ENCODE assay signal across 15 cellular contexts in the genomic region with DNA sequence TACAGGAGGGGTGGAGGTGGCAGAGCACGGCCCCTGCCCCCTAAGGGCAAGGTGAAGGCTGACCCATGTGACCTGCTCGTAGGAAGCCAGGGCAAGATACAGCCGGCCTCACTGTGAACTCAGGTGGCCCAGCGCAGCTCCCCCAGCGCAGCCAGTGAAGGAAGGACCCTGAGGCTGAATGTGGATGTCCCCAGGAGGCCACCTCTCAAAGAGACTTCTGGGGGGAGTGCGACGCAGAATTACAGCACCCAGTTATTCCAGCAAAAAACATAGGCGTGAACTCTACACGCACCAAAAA. TPM values are rescaled to one million over a fixed set of nuclear protein-coding genes. Genes with fewer than 3 reads are reported as not detected.
A peak's percentile ranks its signal among the peaks of the same experiment; 100 is the strongest.
DNase-seq lines count a peak whose midpoint lies in the region; ATAC-seq and TF ChIP-seq lines count a peak whose summit lies in the region.
"Had no signal": no experiment of that assay in that cellular context is flagged by ENCODE, and none has a peak within 500 bp of the region (broad histone marks: within the 10 kb centered on the region; RNA-seq: fewer than 3 reads in every experiment).

No MANE protein-coding gene starts in this region.

- peaks cover 8% of the 10 kb centered on the region for H3K9me3 ChIP-seq in lower lobe of right lung
- no peaks in the 10 kb centered on the region for H3K9me3 ChIP-seq in GM23248 (ENCODE audit: low read depth)
- peaks cover 0 to 10% (median 5%) of the 10 kb centered on the region in 11 donors for H3K9me3 ChIP-seq in heart right ventricle
- H3K9me3 ChIP-seq: Caco-2 had no signal

- H3F3A ChIP-seq in GM23248 (ENCODE audit: insufficient read depth), result peaks cover 8% of the 10 kb centered on the region; the same call in 1 of the 2 replicates

- intact Hi-C loops in lower lobe of right lung (cut with DNase I), result no loop called here
- intact Hi-C loops in heart right ventricle (cut with DNase I), result no loop called here

- H3K36me3 ChIP-seq in lower lobe of right lung (no peaks in the 10 kb centered on the region), GM23248 (ENCODE audit: low read depth) (no peaks in the 10 kb centered on the region), heart right ventricle (peaks cover 0 to 2% (median 0%) of the 10 kb centered on the region in 9 donors)

- no peak overlapping the region for H3K9ac ChIP-seq in GM23248
- H3K9ac ChIP-seq: BLaER1 treated with 17β-estradiol and CSF1 and Interleukin-3, amounts not matched to agents 10 nM and 100 nM had no signal

- WGBS in GM23248 (ENCODE audit: low coverage in 1 of 2, low lambda C conversion rate in 2 of 2, missing lambda C conversion rate in 2 of 2), 2 experiments, result 73 to 76% methylated on average over 9 of the region's 9 CpGs
- WGBS in heart right ventricle, 2 donors, result 85 to 89% methylated on average over 9 of the region's 9 CpGs

- H3K4me3 Mint-ChIP-seq in activated T-cell treated with anti-CD3 and anti-CD28 coated beads, Interleukin-2, amount 50 U/mL, for 4 hours, result peak overlapping the region; percentile 64
- peak overlapping the region; percentile 45 for H3K4me3 Mint-ChIP-seq in central memory CD8-positive, alpha-beta T cell

- no peaks in the 10 kb centered on the region for H4K20me1 ChIP-seq in GM23248 (ENCODE audit: insufficient read depth)

- no peak overlapping the region for H3K27ac ChIP-seq in lower lobe of right lung
- peak overlapping the region; percentile 38 for H3K27ac ChIP-seq in substantia nigra (ENCODE audit: low read depth, low read length, poor library complexity, severe bottlenecking)
- H3K27ac ChIP-seq in GM23248, result no peak overlapping the region
- H3K27ac ChIP-seq in heart right ventricle, result no peak overlapping the region
- H3K27ac ChIP-seq: BLaER1 treated with 17β-estradiol and CSF1 and Interleukin-3, amounts not matched to agents 10 nM and 100 nM had no signal

- H3K27me3 ChIP-seq in lower lobe of right lung (ENCODE audit: low read depth) (no peaks in the 10 kb centered on the region), GM23248 (replicated peaks; ENCODE audit: insufficient read depth) (no peaks in the 10 kb centered on the region), heart right ventricle (no peaks in the 10 kb centered on the region)
- H3K27me3 ChIP-seq: BLaER1 treated with 17β-estradiol and CSF1 and Interleukin-3, amounts not matched to agents 10 nM and 100 nM had no signal

- peaks cover 6% of the 10 kb centered on the region for H3K36me3 Mint-ChIP-seq in activated T-cell treated with anti-CD3 and anti-CD28 coated beads, Interleukin-2, amount 50 U/mL, for 4 hours (ENCODE audit: insufficient read depth)
- peaks cover 6% of the 10 kb centered on the region for H3K36me3 Mint-ChIP-seq in central memory CD8-positive, alpha-beta T cell (ENCODE audit: insufficient read depth)

- H3K4me1 ChIP-seq in lower lobe of right lung (peaks cover 27% of the 10 kb centered on the region), GM23248 (ENCODE audit: insufficient read depth) (0 out of 2 replicates have a peak, but pooled peaks cover 12% of the 10 kb centered on the region), heart right ventricle (peaks cover 0 to 29% (median 13%) of the 10 kb centered on the region in 9 donors)

- TF ChIP-seq CTCF in lower lobe of right lung (IDR thresholded peaks at IDR 0.05), result no peak
- TF ChIP-seq CTCF in heart right ventricle (IDR thresholded peaks at IDR 0.05), result no peak

- H3K9me3 Mint-ChIP-seq in activated T-cell treated with anti-CD3 and anti-CD28 coated beads, Interleukin-2, amount 50 U/mL, for 4 hours, result peaks cover 5% of the 10 kb centered on the region
- peaks cover 8% of the 10 kb centered on the region for H3K9me3 Mint-ChIP-seq in central memory CD8-positive, alpha-beta T cell

- H3K4me3 ChIP-seq in lower lobe of right lung, result no peak overlapping the region
- no peak overlapping the region for H3K4me3 ChIP-seq in GM23248
- H3K4me3 ChIP-seq in heart right ventricle, result no peak overlapping the region
- H3K4me3 ChIP-seq: BLaER1 treated with 17β-estradiol and CSF1 and Interleukin-3, amounts not matched to agents 10 nM and 100 nM had no signal

- H3K27me3 Mint-ChIP-seq in activated T-cell treated with anti-CD3 and anti-CD28 coated beads, Interleukin-2, amount 50 U/mL, for 4 hours (ENCODE audit: low read depth), result no peaks in the 10 kb centered on the region
- H3K27me3 Mint-ChIP-seq in central memory CD8-positive, alpha-beta T cell, result no peaks in the 10 kb centered on the region

- H3K4me2 ChIP-seq in GM23248 (ENCODE audit: unreplicated experiment), result no peak overlapping the region

- peaks cover 10% of the 10 kb centered on the region for H3K4me1 Mint-ChIP-seq in activated T-cell treated with anti-CD3 and anti-CD28 coated beads, Interleukin-2, amount 50 U/mL, for 4 hours (ENCODE audit: low read depth)
- peaks cover 19% of the 10 kb centered on the region for H3K4me1 Mint-ChIP-seq in central memory CD8-positive, alpha-beta T cell

- H2AFZ ChIP-seq in GM23248, result no peak overlapping the region

- DNase-seq in activated T-cell treated with anti-CD3 and anti-CD28 coated beads, Interleukin-2, amount 50 U/mL, for 4 hours, result no peak
- DNase-seq in activated T-cell treated with anti-CD3 and anti-CD28 coated beads, Interleukin-2, amount 50 U/mL, for 1 hour, result no peak
- DNase-seq in central memory CD8-positive, alpha-beta T cell (ENCODE audit: low spot score in 2 of 2), result no peak
- DNase-seq in lower lobe of right lung, result peak; percentile 28
- no peak for DNase-seq in substantia nigra (lab: John Stamatoyannopoulos, UW)
- no peak for DNase-seq in GM23248
- no peak for DNase-seq in heart right ventricle
- DNase-seq in superior temporal gyrus (ENCODE audit: extremely low spot score), result no peak
- DNase-seq: 8988T, Kasumi-1, NCI-H1930 had no signal

- H3K79me2 ChIP-seq in GM23248 (ENCODE audit: insufficient read depth), result no peaks in the 10 kb centered on the region

- no peak for ATAC-seq in activated T-cell treated with anti-CD3 and anti-CD28 coated beads, Interleukin-2, amount 50 U/mL, for 4 hours
- no peak for ATAC-seq in central memory CD8-positive, alpha-beta T cell (replicated peaks; ENCODE audit: extremely low read depth, poor library complexity, severe bottlenecking)
- ATAC-seq in lower lobe of right lung (no peak), heart right ventricle (no peak)
- ATAC-seq: HCT116 had no signal

- in situ Hi-C loops in GM23248 (cut with MboI), result no loop called here

- no peak overlapping the region for H3K27ac Mint-ChIP-seq in central memory CD8-positive, alpha-beta T cell (ENCODE audit: low read depth)

- H3K9me2 ChIP-seq in GM23248 (ENCODE audit: insufficient read depth), result no peaks in the 10 kb centered on the region

RNA-seq across cellular contexts. Expression of a gene that starts 52.6 kb away (rescaled TPM):
- 10 to 100 TPM in 1 of 3 donors, 1 to 10 TPM in 2; 7.0 to 10.1 (median 7.1) TPM for total RNA-seq in activated T-cell treated with anti-CD3 and anti-CD28 coated beads, Interleukin-2, amount 50 U/mL, for 4 hours
- total RNA-seq in lower lobe of right lung (12.9 TPM), heart right ventricle (1 to 10 TPM; 2.3 to 9.9 (median 3.3) TPM)
- 8.9 and 9.6 TPM in 2 replicates for total RNA-seq in GM23248 (2014; rRNA removed; shearing (Covaris generic))
- polyA plus RNA-seq in GM23248 (2016; fragmentation: Nextera tagmentation; extraction: Ambion mirVana) (4.6 and 4.8 TPM in 2 replicates), heart right ventricle (1 to 10 TPM; 3.3 to 6.3 TPM)

RNA-seq across cellular contexts. Expression of a gene that starts 52.9 kb away (rescaled TPM):
- not detected for total RNA-seq in activated T-cell treated with anti-CD3 and anti-CD28 coated beads, Interleukin-2, amount 50 U/mL, for 4 hours
- total RNA-seq in lower lobe of right lung (4.3 TPM), heart right ventricle (not detected)
- not detected in 2 replicates for total RNA-seq in GM23248 (2014; rRNA removed; shearing (Covaris generic))
- polyA plus RNA-seq in GM23248 (2016; fragmentation: Nextera tagmentation; extraction: Ambion mirVana) (not detected in 2 replicates), heart right ventricle (not detected)
- total RNA-seq: Caco-2, G401 had no signal
